8 cellular contexts compared by ENCODE assay signal in the genomic region with DNA sequence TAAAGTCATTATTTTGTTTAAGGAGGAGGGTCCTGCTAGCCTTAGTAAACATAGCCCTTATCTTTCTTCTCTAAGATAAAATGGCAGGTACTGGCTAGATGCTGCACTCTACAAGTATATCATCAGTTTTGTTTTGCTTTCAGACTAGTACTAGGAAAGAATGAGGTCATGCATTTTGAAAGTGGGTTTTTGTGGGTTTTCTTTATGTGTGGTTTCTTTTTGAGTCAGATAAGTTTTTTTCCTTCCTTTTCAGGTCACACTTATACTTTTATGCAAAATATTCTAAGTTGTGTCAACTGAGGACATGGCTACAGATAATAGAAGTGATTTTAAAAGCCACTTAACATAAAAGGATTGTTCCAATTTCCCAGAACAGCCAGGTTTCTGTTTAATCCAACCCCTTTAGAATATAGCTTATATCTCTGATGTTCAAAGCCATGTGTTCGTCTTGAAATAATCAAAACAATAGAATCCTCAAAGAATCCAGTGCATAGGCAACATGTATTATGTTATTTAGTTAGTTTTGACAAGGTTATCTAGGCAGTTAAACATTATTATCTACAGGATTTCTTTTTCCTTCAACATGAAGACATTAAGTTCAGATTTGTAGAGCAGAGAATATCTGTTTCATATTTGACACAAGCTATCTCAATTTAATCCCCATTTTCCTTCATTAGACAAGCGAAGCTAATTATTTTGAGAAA.
DNase-seq lines count a peak whose midpoint lies in the region; ATAC-seq and TF ChIP-seq lines count a peak whose summit lies in the region.

No MANE protein-coding gene starts in this region.

- TF ChIP-seq CTCF in MCF 10A (IDR thresholded peaks at IDR 0.05; ENCODE audit: unreplicated experiment) (no peak), breast epithelium (IDR thresholded peaks at IDR 0.05) (no peak), BE2C (IDR thresholded peaks at IDR 0.05; ENCODE audit: low read depth, low read length) (no peak)

- H3K4me3 ChIP-seq in breast epithelium, result no peak overlapping the region
- H3K4me3 ChIP-seq in BE2C (ENCODE audit: low read depth, low read length), result no peak overlapping the region

- no peaks in the 10 kb centered on the region for H3K9me3 ChIP-seq in breast epithelium
- no peaks in the 10 kb centered on the region for H3K9me3 ChIP-seq in BE2C

- H3K4me1 Mint-ChIP-seq in MCF 10A (ENCODE audit: insufficient read depth, unreplicated experiment), result peaks cover 15% of the 10 kb centered on the region
- H3K4me1 Mint-ChIP-seq in activated CD8-positive, alpha-beta T cell treated with anti-CD3 and anti-CD28 coated beads, Interleukin-2, amount 10 ng/mL, durations not matched to agents 7 days and 5 days (ENCODE audit: low read depth), result peaks cover 20% of the 10 kb centered on the region

- no peaks in the 10 kb centered on the region for H3K36me3 ChIP-seq in breast epithelium
- H3K36me3 ChIP-seq in BE2C, result no peaks in the 10 kb centered on the region

- TF ChIP-seq POLR2A in breast epithelium (IDR thresholded peaks at IDR 0.05), result no peak

- H3K27me3 ChIP-seq in breast epithelium (no peaks in the 10 kb centered on the region), BE2C (no peaks in the 10 kb centered on the region)

- no peak overlapping the region for H3K4me3 Mint-ChIP-seq in MCF 10A (ENCODE audit: unreplicated experiment)
- H3K4me3 Mint-ChIP-seq in activated CD8-positive, alpha-beta T cell treated with anti-CD3 and anti-CD28 coated beads, Interleukin-2, amount 10 ng/mL, durations not matched to agents 7 days and 5 days, result no peak overlapping the region

- peak; percentile 97 for ATAC-seq in HG02981 (IDR thresholded peaks at IDR 0.05; ENCODE audit: unreplicated experiment)
- peak; percentile 97 for ATAC-seq in activated CD8-positive, alpha-beta T cell treated with anti-CD3 and anti-CD28 coated beads, Interleukin-2, amount 10 ng/mL, durations not matched to agents 7 days and 5 days
- peak; percentile 80 for ATAC-seq in stimulated activated naive CD8-positive, alpha-beta T cell treated with anti-CD3 and anti-CD28 coated beads, Interleukin-15, Interleukin-2, amounts not matched to agents 100 U/mL and 50 U/mL, for 24 hours

- CTCF ChIA-PET in MCF 10A (lab: Yijun Ruan, JAX), result no interaction called here
- CTCF ChIA-PET in activated CD8-positive, alpha-beta T cell treated with anti-CD3 and anti-CD28 coated beads, Interleukin-2, amount 10 ng/mL, durations not matched to agents 7 days and 5 days (lab: Charles Lee), result no interaction called here

- no peaks in the 10 kb centered on the region for H3K9me3 Mint-ChIP-seq in MCF 10A (ENCODE audit: unreplicated experiment)
- no peaks in the 10 kb centered on the region for H3K9me3 Mint-ChIP-seq in activated CD8-positive, alpha-beta T cell treated with anti-CD3 and anti-CD28 coated beads, Interleukin-2, amount 10 ng/mL, durations not matched to agents 7 days and 5 days (ENCODE audit: insufficient read depth)

- H3K27ac ChIP-seq in breast epithelium, result no peak overlapping the region

- BruUV-seq in MCF 10A (replicated peaks; lab: Mats Ljungman, UMichigan), result no TSS peak

- intact Hi-C loops in MCF 10A (cut with micrococcal nuclease), result no loop called here
- intact Hi-C loops in breast epithelium (cut with DNase I; ENCODE audit: low total_unique reads), result no loop called here

- H3K27ac Mint-ChIP-seq in MCF 10A (ENCODE audit: low read depth, unreplicated experiment), result peak overlapping the region; percentile 54
- H3K27ac Mint-ChIP-seq in activated CD8-positive, alpha-beta T cell treated with anti-CD3 and anti-CD28 coated beads, Interleukin-2, amount 10 ng/mL, durations not matched to agents 7 days and 5 days, result peak overlapping the region; percentile 43

- POLR2A ChIA-PET in MCF 10A (lab: Yijun Ruan, JAX), result interaction anchor here (0.6 kb wide), 1 partner anchor 118 kb away, joined by 3 read pairs; no protein-coding TSS in a partner anchor
- POLR2A ChIA-PET in activated CD8-positive, alpha-beta T cell treated with anti-CD3 and anti-CD28 coated beads, Interleukin-2, amount 10 ng/mL, durations not matched to agents 7 days and 5 days (lab: Charles Lee), result no interaction called here

- H3K4me1 ChIP-seq in breast epithelium (no peaks in the 10 kb centered on the region), BE2C (peaks cover 19% of the 10 kb centered on the region)

- H3K36me3 Mint-ChIP-seq in MCF 10A (ENCODE audit: insufficient read depth, unreplicated experiment), result peaks cover 3% of the 10 kb centered on the region
- H3K36me3 Mint-ChIP-seq in activated CD8-positive, alpha-beta T cell treated with anti-CD3 and anti-CD28 coated beads, Interleukin-2, amount 10 ng/mL, durations not matched to agents 7 days and 5 days (ENCODE audit: low read depth), result no peaks in the 10 kb centered on the region

- H3K27me3 Mint-ChIP-seq in MCF 10A (ENCODE audit: insufficient read depth, unreplicated experiment), result no peaks in the 10 kb centered on the region
- peaks cover 2% of the 10 kb centered on the region for H3K27me3 Mint-ChIP-seq in activated CD8-positive, alpha-beta T cell treated with anti-CD3 and anti-CD28 coated beads, Interleukin-2, amount 10 ng/mL, durations not matched to agents 7 days and 5 days (ENCODE audit: low read depth)

- DNase-seq in MCF 10A (ENCODE audit: unreplicated experiment) (no peak), breast epithelium (ENCODE audit: low spot score in 2 of 2) (no peak), BE2C (no peak), DMS79 treated with DMSO at 0.1 percent for 48 hours (lab: John Stamatoyannopoulos, UW) (no peak), NCI-H526 treated with DMSO at 0.1 percent for 48 hours (lab: John Stamatoyannopoulos, UW) (no peak)
- no peak for DNase-seq in activated CD8-positive, alpha-beta T cell treated with anti-CD3 and anti-CD28 coated beads, Interleukin-2, amount 10 ng/mL, durations not matched to agents 7 days and 5 days
- no peak for DNase-seq in stimulated activated naive CD8-positive, alpha-beta T cell treated with anti-CD3 and anti-CD28 coated beads, Interleukin-15, Interleukin-2, amounts not matched to agents 100 U/mL and 50 U/mL, for 24 hours
